20 cellular contexts compared by ENCODE assay signal in genomic region chr2:22800422-22800821, GRCh38.
"Had no signal": no experiment of that assay in that cellular context is flagged by ENCODE, and none has a peak within 500 bp of the region (broad histone marks: within the 10 kb centered on the region; RNA-seq: fewer than 3 reads in every experiment).

No MANE protein-coding gene starts in this region.

- H3K27ac ChIP-seq: esophagus muscularis mucosa, left lung, prostate gland, tibial nerve had no signal

- FAIRE-seq: bronchial epithelial cell, kidney, TTC549, urothelium cell line had no signal

- H3K36me3 ChIP-seq: esophagus muscularis mucosa, left lung, prostate gland, tibial nerve had no signal

- H3K27ac Mint-ChIP-seq: activated CD4-positive, alpha-beta T cell treated with anti-CD3 and anti-CD28 coated beads for 36 hours; activated naive CD8-positive, alpha-beta T cell; T-helper 2 cell treated with Interferon-gamma antibody and Interleukin-4, amounts not matched to agents 5 μg/mL and 100 μg/mL, for 36 hours had no signal

- H3K4me3 ChIP-seq: esophagus muscularis mucosa, left lung, prostate gland, tibial nerve had no signal

- ATAC-seq: activated CD4-positive, alpha-beta T cell treated with anti-CD3 and anti-CD28 coated beads for 36 hours; left lung; right cardiac atrium; stimulated activated naive CD8-positive, alpha-beta T cell treated with anti-CD3 and anti-CD28 coated beads, Interleukin-15, Interleukin-2, amounts not matched to agents 100 U/mL and 50 U/mL, for 24 hours had no signal

- H3K4me1 Mint-ChIP-seq: activated CD4-positive, alpha-beta T cell treated with anti-CD3 and anti-CD28 coated beads for 36 hours had no signal

- H3K4me1 ChIP-seq: esophagus muscularis mucosa, left lung, prostate gland, tibial nerve had no signal

- H3K36me3 Mint-ChIP-seq: activated naive CD8-positive, alpha-beta T cell had no signal

- H3K27me3 ChIP-seq: left lung, tibial nerve had no signal

- H3K9me3 ChIP-seq: esophagus muscularis mucosa, prostate gland had no signal

- DNase-seq: activated CD4-positive, alpha-beta T cell treated with anti-CD3 and anti-CD28 coated beads for 36 hours; activated CD4-positive, alpha-beta T cell treated with anti-CD3 and anti-CD28 coated beads, Interleukin-2, amount 50 U/mL, for 48 hours; activated T-cell treated with anti-CD3 and anti-CD28 coated beads for 4 hours; cerebellar nuclear complex; cortex of kidney; effector CD4-positive, alpha-beta T cell; kidney; left lung; midbrain; right cardiac atrium; stimulated activated CD4-positive, alpha-beta T cell treated with anti-CD3 and anti-CD28 coated beads, Interleukin-2, amount 100 ng/mL, for 24 hours; stimulated activated naive CD8-positive, alpha-beta T cell treated with anti-CD3 and anti-CD28 coated beads, Interleukin-15, Interleukin-2, amounts not matched to agents 100 U/mL and 50 U/mL, for 24 hours had no signal

- H3K27me3 Mint-ChIP-seq: activated CD4-positive, alpha-beta T cell treated with anti-CD3 and anti-CD28 coated beads for 36 hours; activated naive CD8-positive, alpha-beta T cell had no signal

- H3K4me3 Mint-ChIP-seq: activated CD4-positive, alpha-beta T cell treated with anti-CD3 and anti-CD28 coated beads for 36 hours; activated naive CD8-positive, alpha-beta T cell; T-helper 2 cell treated with Interferon-gamma antibody and Interleukin-4, amounts not matched to agents 5 μg/mL and 100 μg/mL, for 36 hours had no signal
